In the genomic region with DNA sequence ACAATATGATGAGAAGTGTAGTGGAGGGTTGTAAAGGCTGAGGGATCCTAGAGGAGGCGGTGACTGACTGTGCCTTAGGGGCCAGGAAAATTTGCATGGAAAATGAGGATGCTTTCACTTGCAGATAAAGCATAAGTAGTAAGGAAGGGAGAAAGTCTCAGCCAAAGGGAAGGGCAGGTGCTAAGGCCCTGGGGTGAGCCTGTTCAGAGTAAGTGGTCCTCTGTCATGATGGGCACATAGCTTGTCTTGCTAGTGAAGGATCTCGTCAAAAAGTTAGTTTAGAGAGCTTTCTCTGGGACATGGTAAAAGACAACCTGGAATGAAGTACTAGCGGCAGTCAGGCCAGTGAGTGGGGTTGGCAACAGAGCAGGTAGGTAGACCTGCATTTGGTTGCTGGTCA, we compare ENCODE assay signal across 21 cellular contexts.
DNase-seq lines count a peak whose midpoint lies in the region; ATAC-seq lines count a peak whose summit lies in the region.
"Had no signal": no experiment of that assay in that cellular context is flagged by ENCODE, and none has a peak within 500 bp of the region (broad histone marks: within the 10 kb centered on the region; RNA-seq: fewer than 3 reads in every experiment).

No MANE protein-coding gene starts in this region.

- peak; percentile 10 for DNase-seq in activated effector memory CD4-positive, alpha-beta T cell treated with anti-CD3 and anti-CD28 coated beads, Interleukin-2, amount 50 U/mL, for 16 hours
- no peak for DNase-seq in activated effector memory CD4-positive, alpha-beta T cell treated with Interleukin-2 at 50 U/mL for 16 hours
- DNase-seq in immature natural killer cell = no peak
- DNase-seq in activated naive CD8-positive, alpha-beta T cell treated with anti-CD3 and anti-CD28 coated beads, Interleukin-2, amount 50 U/mL, for 24 hours = no peak
- no peak for DNase-seq in NCI-H146 (lab: John Stamatoyannopoulos, UW)
- no peak for DNase-seq in NCI-H2227 treated with DMSO at 0.1 percent for 48 hours (lab: John Stamatoyannopoulos, UW)
- no peak for DNase-seq in activated naive CD4-positive, alpha-beta T cell treated with anti-CD3 and anti-CD28 coated beads, Interleukin-2, amount 50 U/mL, for 16 hours
- DNase-seq: ACHN; activated CD4-positive, alpha-beta T cell treated with anti-CD3 and anti-CD28 coated beads, Interleukin-2, amount 10 ng/mL, durations not matched to agents 7 days and 5 days; activated CD8-positive, alpha-beta memory T cell treated with anti-CD3 and anti-CD28 coated beads, Interleukin-2, amount 50 U/mL, for 4 hours; HFFc6; left colon; mesenchymal stem cell; Peyer's patch; right lobe of liver; upper lobe of right lung had no signal

- no peak for ATAC-seq in activated naive CD8-positive, alpha-beta T cell treated with anti-CD3 and anti-CD28 coated beads, Interleukin-2, amount 50 U/mL, for 24 hours

- H3K27ac Mint-ChIP-seq in immature natural killer cell = no peak overlapping the region
- no peak overlapping the region for H3K27ac Mint-ChIP-seq in activated naive CD8-positive, alpha-beta T cell treated with anti-CD3 and anti-CD28 coated beads, Interleukin-2, amount 50 U/mL, for 24 hours
- H3K27ac Mint-ChIP-seq: activated CD4-positive, alpha-beta T cell treated with anti-CD3 and anti-CD28 coated beads, Interleukin-2, amount 10 ng/mL, durations not matched to agents 7 days and 5 days; HFFc6; T-helper 1 cell treated with Interleukin-12 subunit alpha and Interleukin-12 subunit beta and Interleukin-4 antibody, amounts not matched to agents 30 μg/mL and 1 μg/mL, for 36 hours had no signal

- H3K4me1 Mint-ChIP-seq in immature natural killer cell = peaks cover 17 to 25% of the 10 kb centered on the region in 2 donors
- peaks cover 5% of the 10 kb centered on the region for H3K4me1 Mint-ChIP-seq in activated naive CD8-positive, alpha-beta T cell treated with anti-CD3 and anti-CD28 coated beads, Interleukin-2, amount 50 U/mL, for 24 hours

- H3K27ac ChIP-seq in angular gyrus (ENCODE audit: low read depth, low read length) = peak overlapping the region; percentile 75
- H3K27ac ChIP-seq: C4-2B, KMS-11, Peyer's patch, right lobe of liver, SJSA1, upper lobe of right lung had no signal

- H3K36me3 Mint-ChIP-seq in immature natural killer cell = peaks cover 0 to 2% (median 0%) of the 10 kb centered on the region in 3 donors
- H3K36me3 Mint-ChIP-seq in activated naive CD8-positive, alpha-beta T cell treated with anti-CD3 and anti-CD28 coated beads, Interleukin-2, amount 50 U/mL, for 24 hours (ENCODE audit: low read depth) = no peaks in the 10 kb centered on the region

- peaks cover 4 to 19% (median 9%) of the 10 kb centered on the region in 3 donors for H3K27me3 Mint-ChIP-seq in immature natural killer cell (ENCODE audit: low read depth in 3 of 3)
- H3K27me3 Mint-ChIP-seq in activated naive CD8-positive, alpha-beta T cell treated with anti-CD3 and anti-CD28 coated beads, Interleukin-2, amount 50 U/mL, for 24 hours = peaks cover 63% of the 10 kb centered on the region

- H3K9me3 Mint-ChIP-seq in immature natural killer cell = peaks cover 0 to 6% (median 2%) of the 10 kb centered on the region in 6 donors
- H3K9me3 Mint-ChIP-seq in activated naive CD8-positive, alpha-beta T cell treated with anti-CD3 and anti-CD28 coated beads, Interleukin-2, amount 50 U/mL, for 24 hours = peaks cover 6% of the 10 kb centered on the region
- H3K9me3 Mint-ChIP-seq: HFFc6 had no signal

- H3K4me3 Mint-ChIP-seq in immature natural killer cell = peak overlapping the region in 3 of 5 donors; percentile 2 to 43 (median 33)
- H3K4me3 Mint-ChIP-seq in activated naive CD8-positive, alpha-beta T cell treated with anti-CD3 and anti-CD28 coated beads, Interleukin-2, amount 50 U/mL, for 24 hours = no peak overlapping the region
- H3K4me3 Mint-ChIP-seq: activated CD4-positive, alpha-beta T cell treated with anti-CD3 and anti-CD28 coated beads, Interleukin-2, amount 10 ng/mL, durations not matched to agents 7 days and 5 days; HFFc6; T-helper 1 cell treated with Interleukin-12 subunit alpha and Interleukin-12 subunit beta and Interleukin-4 antibody, amounts not matched to agents 30 μg/mL and 1 μg/mL, for 36 hours had no signal
